Comparison of ENCODE assay signal across 2 cellular contexts in the genomic region with DNA sequence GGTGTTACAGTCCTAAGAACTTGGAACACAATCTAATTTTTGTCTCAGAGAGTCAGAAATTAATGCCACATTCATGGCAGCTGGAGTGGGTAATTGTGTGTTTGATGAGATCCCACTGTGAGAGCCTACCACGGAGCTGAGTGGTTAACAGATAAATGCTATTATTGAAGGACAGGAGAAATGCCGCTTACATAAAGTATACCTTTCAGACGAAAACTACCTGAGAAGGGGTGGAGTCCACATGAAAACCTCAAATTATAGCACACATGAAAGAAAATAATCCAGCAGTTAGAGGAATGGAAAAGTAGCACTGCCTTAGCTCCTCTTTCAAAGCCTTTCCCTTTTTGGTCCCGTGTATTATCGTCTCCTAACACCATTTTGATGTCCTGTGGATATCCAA.
TF ChIP-seq lines count a peak whose summit lies in the region.

No MANE protein-coding gene starts in this region.

TF ChIP-seq in IMR-90, 13 proteins besides CTCF, POLR2A, EP300 and RAD21 (continued from another document):
- TF ChIP-seq, protein P1, sequence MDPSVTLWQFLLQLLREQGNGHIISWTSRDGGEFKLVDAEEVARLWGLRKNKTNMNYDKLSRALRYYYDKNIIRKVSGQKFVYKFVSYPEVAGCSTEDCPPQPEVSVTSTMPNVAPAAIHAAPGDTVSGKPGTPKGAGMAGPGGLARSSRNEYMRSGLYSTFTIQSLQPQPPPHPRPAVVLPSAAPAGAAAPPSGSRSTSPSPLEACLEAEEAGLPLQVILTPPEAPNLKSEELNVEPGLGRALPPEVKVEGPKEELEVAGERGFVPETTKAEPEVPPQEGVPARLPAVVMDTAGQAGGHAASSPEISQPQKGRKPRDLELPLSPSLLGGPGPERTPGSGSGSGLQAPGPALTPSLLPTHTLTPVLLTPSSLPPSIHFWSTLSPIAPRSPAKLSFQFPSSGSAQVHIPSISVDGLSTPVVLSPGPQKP (IDR thresholded peaks at IDR 0.05; ENCODE audit: borderline replicate concordance, low read depth, low read length) = no peak
- no peak for TF ChIP-seq MAZ (IDR thresholded peaks at IDR 0.05; ENCODE audit: borderline replicate concordance, low read depth, low read length)
- TF ChIP-seq CHD1 (IDR thresholded peaks at IDR 0.05; ENCODE audit: low read depth, low read length) = no peak
- TF ChIP-seq RFX5 (IDR thresholded peaks at IDR 0.05; ENCODE audit: low read depth, low read length) = no peak
- TF ChIP-seq FOS (IDR thresholded peaks at IDR 0.05; ENCODE audit: low read depth, low read length) = no peak
- TF ChIP-seq MXI1 (IDR thresholded peaks at IDR 0.05; ENCODE audit: borderline replicate concordance, low read depth, low read length) = no peak
- TF ChIP-seq SMC3 (IDR thresholded peaks at IDR 0.05; ENCODE audit: low read depth, low read length) = no peak
- TF ChIP-seq MAFK (IDR thresholded peaks at IDR 0.05; ENCODE audit: low read depth, low read length) = no peak
- TF ChIP-seq, protein P2, sequence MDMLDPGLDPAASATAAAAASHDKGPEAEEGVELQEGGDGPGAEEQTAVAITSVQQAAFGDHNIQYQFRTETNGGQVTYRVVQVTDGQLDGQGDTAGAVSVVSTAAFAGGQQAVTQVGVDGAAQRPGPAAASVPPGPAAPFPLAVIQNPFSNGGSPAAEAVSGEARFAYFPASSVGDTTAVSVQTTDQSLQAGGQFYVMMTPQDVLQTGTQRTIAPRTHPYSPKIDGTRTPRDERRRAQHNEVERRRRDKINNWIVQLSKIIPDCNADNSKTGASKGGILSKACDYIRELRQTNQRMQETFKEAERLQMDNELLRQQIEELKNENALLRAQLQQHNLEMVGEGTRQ (IDR thresholded peaks at IDR 0.05; ENCODE audit: low read depth, low read length) = no peak
- TF ChIP-seq BHLHE40 (IDR thresholded peaks at IDR 0.05; ENCODE audit: low read depth, low read length) = no peak
- TF ChIP-seq RCOR1 (IDR thresholded peaks at IDR 0.05; ENCODE audit: insufficient replicate concordance, low read length) = no peak

TF ChIP-seq in GM12891, 5 proteins besides CTCF, POLR2A, EP300 and RAD21 (continued from another document):
- TF ChIP-seq POU2F2 (IDR thresholded peaks at IDR 0.05; ENCODE audit: low read depth, low read length) (no peak), TAF1 (IDR thresholded peaks at IDR 0.05; ENCODE audit: low read depth, low read length) (no peak), POLR2AphosphoS5 (IDR thresholded peaks at IDR 0.05; ENCODE audit: low read depth, low read length) (no peak)
